Comparison of ENCODE assay signal across 19 cellular contexts in the genomic region with DNA sequence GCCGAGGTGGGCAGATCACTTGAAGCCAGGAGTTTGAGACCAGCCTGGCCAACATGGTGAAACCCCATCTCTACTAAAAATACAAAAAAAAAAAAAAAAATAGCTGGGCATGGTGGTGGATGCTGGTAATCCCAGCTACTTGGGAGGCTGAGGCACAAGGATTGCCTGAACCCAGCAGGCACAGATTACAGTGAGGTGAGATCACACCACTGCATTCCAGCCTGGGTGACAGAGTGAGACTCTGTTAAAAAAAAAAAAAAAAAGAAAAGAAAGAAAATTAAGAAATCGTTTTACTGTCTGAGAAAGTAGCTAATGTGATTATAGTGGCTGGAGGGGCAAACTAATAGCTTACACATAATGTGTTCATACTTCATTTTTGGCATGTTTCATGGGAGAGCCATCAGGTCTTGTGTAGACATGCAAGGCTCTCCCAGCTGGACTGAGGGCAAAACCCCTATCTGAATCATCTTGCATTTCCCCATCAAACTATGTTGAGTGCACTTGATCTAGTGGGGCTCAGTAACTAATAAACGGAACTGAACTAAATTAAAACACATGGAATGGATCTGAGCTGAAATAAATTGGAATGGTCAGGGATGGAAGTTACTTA. TPM values are rescaled to one million over a fixed set of nuclear protein-coding genes. Genes with fewer than 3 reads are reported as not detected.
A peak's percentile ranks its signal among the peaks of the same experiment; 100 is the strongest.
DNase-seq lines count a peak whose midpoint lies in the region; ATAC-seq, FAIRE-seq and TF ChIP-seq lines count a peak whose summit lies in the region.
"Had no signal": no experiment of that assay in that cellular context is flagged by ENCODE, and none has a peak within 500 bp of the region (broad histone marks: within the 10 kb centered on the region; RNA-seq: fewer than 3 reads in every experiment).

No MANE protein-coding gene starts in this region.

- no peak overlapping the region for H3K4me3 ChIP-seq in dorsolateral prefrontal cortex
- H3K4me3 ChIP-seq: transverse colon had no signal

- no peak for FAIRE-seq in RCC 7860 (lab: Jason Lieb, UNC)

- H3K4me3 Mint-ChIP-seq in progenitor cell of endocrine pancreas (ENCODE audit: low read depth) = no peak overlapping the region
- H3K4me3 Mint-ChIP-seq in activated CD4-positive, alpha-beta memory T cell treated with anti-CD3 and anti-CD28 coated beads, Interleukin-2, amount 10 ng/mL, durations not matched to agents 7 days and 5 days = no peak overlapping the region
- H3K4me3 Mint-ChIP-seq: activated CD4-positive, alpha-beta T cell treated with anti-CD3 and anti-CD28 coated beads for 36 hours; CD4-positive, CD25-positive, alpha-beta regulatory T cell; HFFc6; natural killer cell treated with Interleukin-12 subunit alpha and Interleukin-12 subunit beta and Interleukin-15 and Interleukin-18, amount 100 ng/mL, for 72 hours had no signal

- no peaks in the 10 kb centered on the region for H3K27me3 Mint-ChIP-seq in progenitor cell of endocrine pancreas
- no peaks in the 10 kb centered on the region for H3K27me3 Mint-ChIP-seq in activated CD4-positive, alpha-beta memory T cell treated with anti-CD3 and anti-CD28 coated beads, Interleukin-2, amount 10 ng/mL, durations not matched to agents 7 days and 5 days
- H3K27me3 Mint-ChIP-seq: activated CD4-positive, alpha-beta T cell treated with anti-CD3 and anti-CD28 coated beads for 36 hours; CD4-positive, CD25-positive, alpha-beta regulatory T cell; natural killer cell treated with Interleukin-12 subunit alpha and Interleukin-12 subunit beta and Interleukin-15 and Interleukin-18, amount 100 ng/mL, for 72 hours had no signal

- peaks cover 1% of the 10 kb centered on the region for H3K36me3 Mint-ChIP-seq in progenitor cell of endocrine pancreas (ENCODE audit: insufficient read depth)
- no peaks in the 10 kb centered on the region for H3K36me3 Mint-ChIP-seq in activated CD4-positive, alpha-beta memory T cell treated with anti-CD3 and anti-CD28 coated beads, Interleukin-2, amount 10 ng/mL, durations not matched to agents 7 days and 5 days (ENCODE audit: low read depth)
- H3K36me3 Mint-ChIP-seq: CD4-positive, CD25-positive, alpha-beta regulatory T cell; natural killer cell treated with Interleukin-12 subunit alpha and Interleukin-12 subunit beta and Interleukin-15 and Interleukin-18, amount 100 ng/mL, for 72 hours had no signal

- intact Hi-C loops in dorsolateral prefrontal cortex (cut with DNase I) = no loop called here

- DNase-seq in GM04504 (ENCODE audit: low read depth) = peak; percentile 35
- peak; percentile 13 for DNase-seq in RCC 7860 (ENCODE audit: low spot score)
- peak; percentile 80 for DNase-seq in fibroblast of gingiva (ENCODE audit: low read depth)
- no peak for DNase-seq in progenitor cell of endocrine pancreas (ENCODE audit: low spot score, unreplicated experiment)
- DNase-seq in stimulated activated naive CD8-positive, alpha-beta T cell treated with anti-CD3 and anti-CD28 coated beads, Interleukin-15, Interleukin-2, amounts not matched to agents 100 U/mL and 50 U/mL, for 24 hours = no peak
- DNase-seq in dorsolateral prefrontal cortex = no peak
- DNase-seq in foreskin melanocyte = no peak
- no peak for DNase-seq in activated CD4-positive, alpha-beta memory T cell treated with anti-CD3 and anti-CD28 coated beads, Interleukin-2, amount 10 ng/mL, durations not matched to agents 7 days and 5 days
- DNase-seq: activated CD4-positive, alpha-beta T cell treated with anti-CD3 and anti-CD28 coated beads for 36 hours; activated effector memory CD4-positive, alpha-beta T cell treated with anti-CD3 and anti-CD28 coated beads, Interleukin-2, amount 50 U/mL, for 16 hours; amygdala; CD4-positive, CD25-positive, alpha-beta regulatory T cell; HFFc6; MV-4-11; NCI-H2081; NCI-H526; OCI-M1; transverse colon had no signal

- CTCF ChIA-PET in activated CD4-positive, alpha-beta memory T cell treated with anti-CD3 and anti-CD28 coated beads, Interleukin-2, amount 10 ng/mL, durations not matched to agents 7 days and 5 days (lab: Charles Lee) = no interaction called here

- H3K4me1 Mint-ChIP-seq in progenitor cell of endocrine pancreas (ENCODE audit: low read depth) = peaks cover 4% of the 10 kb centered on the region
- peaks cover 9% of the 10 kb centered on the region for H3K4me1 Mint-ChIP-seq in activated CD4-positive, alpha-beta memory T cell treated with anti-CD3 and anti-CD28 coated beads, Interleukin-2, amount 10 ng/mL, durations not matched to agents 7 days and 5 days

- ATAC-seq in stimulated activated naive CD8-positive, alpha-beta T cell treated with anti-CD3 and anti-CD28 coated beads, Interleukin-15, Interleukin-2, amounts not matched to agents 100 U/mL and 50 U/mL, for 24 hours = no peak
- ATAC-seq: activated CD4-positive, alpha-beta T cell treated with anti-CD3 and anti-CD28 coated beads for 36 hours had no signal

- H3K27ac ChIP-seq in dorsolateral prefrontal cortex = no peak overlapping the region
- H3K27ac ChIP-seq: transverse colon had no signal

- no peaks in the 10 kb centered on the region for H3K9me3 Mint-ChIP-seq in progenitor cell of endocrine pancreas (ENCODE audit: low read depth)
- no peaks in the 10 kb centered on the region for H3K9me3 Mint-ChIP-seq in activated CD4-positive, alpha-beta memory T cell treated with anti-CD3 and anti-CD28 coated beads, Interleukin-2, amount 10 ng/mL, durations not matched to agents 7 days and 5 days
- H3K9me3 Mint-ChIP-seq: CD4-positive, CD25-positive, alpha-beta regulatory T cell; natural killer cell treated with Interleukin-12 subunit alpha and Interleukin-12 subunit beta and Interleukin-15 and Interleukin-18, amount 100 ng/mL, for 72 hours had no signal

- H3K27me3 ChIP-seq in dorsolateral prefrontal cortex = no peaks in the 10 kb centered on the region
- H3K27me3 ChIP-seq: transverse colon had no signal

- H3K27ac Mint-ChIP-seq in progenitor cell of endocrine pancreas = peak overlapping the region; percentile 3
- H3K27ac Mint-ChIP-seq in activated CD4-positive, alpha-beta memory T cell treated with anti-CD3 and anti-CD28 coated beads, Interleukin-2, amount 10 ng/mL, durations not matched to agents 7 days and 5 days = no peak overlapping the region
- H3K27ac Mint-ChIP-seq: activated CD4-positive, alpha-beta T cell treated with anti-CD3 and anti-CD28 coated beads for 36 hours; CD4-positive, CD25-positive, alpha-beta regulatory T cell; HFFc6; natural killer cell treated with Interleukin-12 subunit alpha and Interleukin-12 subunit beta and Interleukin-15 and Interleukin-18, amount 100 ng/mL, for 72 hours had no signal

- no peak for TF ChIP-seq CTCF in progenitor cell of endocrine pancreas (IDR thresholded peaks at IDR 0.05; ENCODE audit: unreplicated experiment)
- TF ChIP-seq CTCF in dorsolateral prefrontal cortex (IDR thresholded peaks at IDR 0.05 in 54 of 56, conservative IDR thresholded peaks at IDR 0.05 in 2 of 56; ENCODE audit: low read depth in 1 of 56, partially characterized antibody in 56 of 56) = no peak

- POLR2A ChIA-PET in activated CD4-positive, alpha-beta memory T cell treated with anti-CD3 and anti-CD28 coated beads, Interleukin-2, amount 10 ng/mL, durations not matched to agents 7 days and 5 days (lab: Charles Lee) = no interaction called here

RNA-seq across cellular contexts. Expression of gene KIF21A, which starts 16.2 kb away (rescaled TPM):
- total RNA-seq in progenitor cell of endocrine pancreas = 54.1 and 57.3 TPM in 2 replicates
- 100 to 1,000 TPM in 108 of 120 experiments, 10 to 100 TPM in 12; 71.2 to 177 (median 134) TPM for total RNA-seq in dorsolateral prefrontal cortex
- total RNA-seq in activated CD4-positive, alpha-beta memory T cell treated with anti-CD3 and anti-CD28 coated beads, Interleukin-2, amount 10 ng/mL, durations not matched to agents 7 days and 5 days = 10 to 100 TPM; 18.4 to 19.7 TPM

Comparison
In these comparisons a context has a peak if more than half of its experiments do, and no peak if none do; other contexts are left out.
1. DNase-seq: peak in GM04504 (single experiment), RCC 7860 (single experiment) and fibroblast of gingiva (single experiment); none in progenitor cell of endocrine pancreas (single experiment), stimulated activated naive CD8-positive, alpha-beta T cell treated with anti-CD3 and anti-CD28 coated beads, Interleukin-15, Interleukin-2, amounts not matched to agents 100 U/mL and 50 U/mL, for 24 hours (single experiment), dorsolateral prefrontal cortex (0 of 10), foreskin melanocyte (single experiment) and activated CD4-positive, alpha-beta memory T cell treated with anti-CD3 and anti-CD28 coated beads, Interleukin-2, amount 10 ng/mL, durations not matched to agents 7 days and 5 days (single experiment).